In the genomic region with DNA sequence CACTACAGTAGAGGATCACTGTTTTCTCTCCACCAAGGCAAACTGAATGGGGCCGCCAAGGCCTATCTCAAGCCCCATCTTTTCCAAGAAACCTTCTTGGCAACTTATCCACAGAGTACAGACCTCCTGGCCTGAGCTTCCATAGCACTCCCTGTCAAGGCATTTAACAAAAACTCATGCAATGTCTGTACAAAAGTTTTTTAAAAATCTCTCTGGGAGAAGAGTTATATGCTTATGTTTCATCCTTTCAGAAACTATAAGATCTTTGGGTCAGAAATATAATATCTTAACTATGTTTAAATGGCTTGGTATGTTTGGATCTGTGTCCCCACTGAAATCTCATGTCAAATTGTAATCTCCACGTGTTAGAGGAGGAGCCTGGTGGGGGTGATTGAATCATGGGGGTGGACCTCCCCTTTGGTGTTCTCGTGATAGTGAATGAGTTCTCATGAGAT, we compare ENCODE assay signal across 20 cellular contexts. TPM values are rescaled to one million over a fixed set of nuclear protein-coding genes. Genes with fewer than 3 reads are reported as not detected.
"Had no signal": no experiment of that assay in that cellular context is flagged by ENCODE, and none has a peak within 500 bp of the region (broad histone marks: within the 10 kb centered on the region; RNA-seq: fewer than 3 reads in every experiment).

No MANE protein-coding gene starts in this region.

- ATAC-seq: left colon; left lung; lower lobe of right lung; naive thymus-derived CD8-positive, alpha-beta T cell; stimulated activated effector memory CD8-positive, alpha-beta T cell treated with anti-CD3 and anti-CD28 coated beads, Interleukin-12 subunit alpha, Interleukin-12 subunit beta, amount 100 ng/mL, for 72 hours; upper lobe of right lung had no signal

- DNase-seq: hypothalamus; immature natural killer cell; kidney; left colon; left lung; lower lobe of right lung; mammary epithelial cell; mesenchymal stem cell; naive thymus-derived CD8-positive, alpha-beta T cell; nephron progenitor cell; occipital lobe; sigmoid colon; small intestine; spleen; stimulated activated CD4-positive, alpha-beta T cell treated with anti-CD3 and anti-CD28 coated beads, Interleukin-4, amount 100 ng/mL, for 24 hours; stimulated activated naive CD4-positive, alpha-beta T cell; tibial artery; trophoblast cell; upper lobe of right lung had no signal

RNA-seq across cellular contexts. Expression of gene ADAMTS3, which starts 13.6 kb away (rescaled TPM):
- total RNA-seq: naive thymus-derived CD8-positive, alpha-beta T cell had no signal
